ENCODE assay signal across 8 cellular contexts in the genomic region with DNA sequence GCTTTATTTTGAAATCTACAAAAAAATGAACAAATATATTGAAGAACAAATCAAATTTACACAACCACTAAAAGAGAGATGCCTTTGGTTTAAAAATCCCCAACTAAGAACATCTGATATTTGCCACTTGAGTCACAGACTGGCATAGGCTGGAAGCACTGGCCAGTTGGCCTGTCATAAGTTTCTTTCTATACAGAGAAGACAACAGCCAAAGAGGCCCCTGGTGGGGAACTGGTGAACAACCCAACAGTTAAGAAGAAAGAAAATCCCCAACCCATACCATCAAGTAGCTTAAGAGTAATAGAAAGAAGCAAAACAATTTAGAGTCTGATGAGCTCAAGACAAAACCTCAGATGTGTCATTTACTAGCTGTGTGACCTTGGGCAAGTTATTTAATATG. TPM values are rescaled to one million over a fixed set of nuclear protein-coding genes. Genes with fewer than 3 reads are reported as not detected.
DNase-seq lines count a peak whose midpoint lies in the region; ATAC-seq and TF ChIP-seq lines count a peak whose summit lies in the region.

No MANE protein-coding gene starts in this region.

- H3K4me1 ChIP-seq in A673 (ENCODE audit: insufficient read depth, low read length, poor library complexity, severe bottlenecking) = no peaks in the 10 kb centered on the region

- peak; percentile 38; the same call in 1 of the 2 replicates for TF ChIP-seq CTCF in A673 (conservative IDR thresholded peaks at IDR 0.05; ENCODE audit: low read depth, low read length)
- 0 out of 2 replicates have a peak, but pooled peaks have one; percentile 9 for TF ChIP-seq CTCF in LNCaP clone FGC (IDR thresholded peaks at IDR 0.05; ENCODE audit: control insufficient read depth, extremely low read depth, insufficient read depth)

- H3K4me3 ChIP-seq in A673 (ENCODE audit: low read depth, low read length, poor library complexity, severe bottlenecking) (no peak overlapping the region), LNCaP clone FGC (ENCODE audit: low read depth, low read length) (no peak overlapping the region)

- H3K36me3 ChIP-seq in A673 (ENCODE audit: insufficient read depth, low read length, poor library complexity, severe bottlenecking) = no peaks in the 10 kb centered on the region

- POLR2A ChIA-PET in A673 (lab: Charles Lee; ENCODE audit: low non-redundant PET) = no interaction called here

- intact Hi-C loops in A673 (cut with micrococcal nuclease; ENCODE audit: unreplicated experiment) = no loop called here

- H3K27me3 ChIP-seq in A673 (replicated peaks; ENCODE audit: insufficient read depth, low read depth, low read length, poor library complexity) = no peaks in the 10 kb centered on the region

- H3K9me3 ChIP-seq in A673 (ENCODE audit: low read depth, low read length, poor library complexity, severe bottlenecking) = no peaks in the 10 kb centered on the region

- BruUV-seq in A673 (replicated peaks; lab: Mats Ljungman, UMichigan) = no TSS peak

- in situ Hi-C loops in G401 (cut with HindIII; ENCODE audit: low sequenced_read_pairs) = no loop called here

- ATAC-seq in GM19035 (IDR thresholded peaks at IDR 0.05; ENCODE audit: unreplicated experiment) = peak; percentile 80

- H3K27ac ChIP-seq in A673 (ENCODE audit: low read depth, low read length, poor library complexity, severe bottlenecking) = no peak overlapping the region

- DNase-seq in A673 (ENCODE audit: low spot score) = peak; percentile 19
- DNase-seq in LNCaP clone FGC (ENCODE audit: low read depth) = no peak
- DNase-seq in fibroblast of peridontal ligament (ENCODE audit: extremely low read depth) = peak; percentile 72
- DNase-seq in NCI-H1694 treated with DMSO at 0.1 percent for 48 hours (lab: John Stamatoyannopoulos, UW) = no peak
- DNase-seq in Ammon's horn (ENCODE audit: low spot score) = no peak
- no peak for DNase-seq in stimulated activated CD4-positive, alpha-beta T cell treated with anti-CD3 and anti-CD28 coated beads, Interleukin-4, amount 100 ng/mL, for 1 hour
- DNase-seq in G401 (ENCODE audit: low spot score) = no peak

- CTCF ChIA-PET in A673 (lab: Charles Lee) = no interaction called here

RNA-seq across cellular contexts. Expression of gene OSR1, which starts 45.5 kb away (rescaled TPM):
- 0.13 and 0.84 TPM in 2 replicates for total RNA-seq in A673 (2021)
- total RNA-seq in G401 (2014; rRNA removed; shearing (Covaris generic)) = 0.07 TPM in 1 of 2 replicates, not detected in the other

Comparison
In these comparisons a context has a peak if more than half of its experiments do, and no peak if none do; other contexts are left out.
1. DNase-seq: peak in A673 (single experiment) and fibroblast of peridontal ligament (single experiment); none in LNCaP clone FGC (single experiment), NCI-H1694 treated with DMSO at 0.1 percent for 48 hours (single experiment), Ammon's horn (single experiment), stimulated activated CD4-positive, alpha-beta T cell treated with anti-CD3 and anti-CD28 coated beads, Interleukin-4, amount 100 ng/mL, for 1 hour (single experiment) and G401 (single experiment).